ENCODE assay signal across 23 cellular contexts in the genomic region with DNA sequence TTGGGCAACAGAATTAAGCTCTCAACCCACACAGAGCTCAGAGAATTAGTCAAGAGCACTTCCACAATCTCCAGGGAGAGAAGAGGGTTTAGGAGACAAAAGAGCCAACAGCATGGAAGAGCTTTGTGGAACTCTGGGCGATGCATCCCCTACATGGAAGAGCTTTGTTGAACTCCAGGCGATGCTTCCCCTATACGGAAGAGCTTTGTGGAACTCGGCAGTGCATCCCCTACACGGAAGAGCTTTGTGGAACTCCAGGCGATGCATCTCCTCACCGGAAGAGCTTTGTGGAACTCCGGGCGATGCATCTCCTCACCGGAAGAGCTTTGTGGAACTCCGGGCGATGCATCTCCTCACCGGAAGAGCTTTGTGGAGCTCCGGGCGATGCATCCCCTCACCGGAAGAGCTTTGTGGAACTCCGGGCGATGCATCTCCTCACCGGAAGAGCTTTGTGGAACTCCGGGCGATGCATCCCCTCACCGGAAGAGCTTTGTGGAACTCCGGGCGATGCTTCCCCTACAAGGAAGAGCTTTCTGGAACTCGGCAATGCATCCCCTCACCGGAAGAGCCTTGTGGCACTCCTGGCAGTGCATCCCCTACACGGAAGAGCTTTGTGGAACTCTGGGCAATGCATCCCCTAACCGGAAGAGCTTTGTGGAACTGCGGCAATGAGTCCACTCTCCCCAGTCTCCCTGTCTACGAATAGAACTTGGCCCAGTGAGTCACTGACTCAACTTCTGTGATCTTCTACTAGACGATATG.
"Had no signal": no experiment of that assay in that cellular context is flagged by ENCODE, and none has a peak within 500 bp of the region (broad histone marks: within the 10 kb centered on the region; RNA-seq: fewer than 3 reads in every experiment).

No MANE protein-coding gene starts in this region.

- H3K27me3 ChIP-seq: right atrium auricular region, stomach had no signal

- DNase-seq: cortex of kidney; dorsolateral prefrontal cortex; effector CD8-positive, alpha-beta T cell; foreskin melanocyte; heart left ventricle; hippocampal formation; left colon; left ventricle myocardium superior; mesenchymal stem cell; naive B cell; posterior cingulate gyrus; sigmoid colon; stimulated activated CD4-positive, alpha-beta T cell treated with anti-CD3 and anti-CD28 coated beads, Interleukin-2, amount 100 ng/mL, for 24 hours; stimulated activated CD4-positive, alpha-beta T cell treated with anti-CD3 and anti-CD28 coated beads, Interleukin-4, amount 100 ng/mL, for 4 hours; stimulated activated naive CD4-positive, alpha-beta T cell; stomach; substantia nigra; trophoblast cell had no signal

- H3K36me3 ChIP-seq: heart left ventricle, neutrophil, right atrium auricular region, sigmoid colon, stomach had no signal

- H3K9me3 ChIP-seq: heart left ventricle, neutrophil, right atrium auricular region, sigmoid colon, stomach had no signal

- ATAC-seq: heart left ventricle, left colon, left ventricle myocardium superior had no signal

- H3K9me3 Mint-ChIP-seq: nephron had no signal

- H3K4me3 ChIP-seq: dorsolateral prefrontal cortex, heart left ventricle, lung, right atrium auricular region, sigmoid colon, skin epidermis, stomach had no signal

- H3K4me1 ChIP-seq: heart left ventricle, right atrium auricular region, sigmoid colon had no signal

- H3K36me3 Mint-ChIP-seq: naive B cell had no signal

- H3K27ac ChIP-seq: dorsolateral prefrontal cortex, heart left ventricle, neutrophil, right atrium auricular region, sigmoid colon, skin epidermis, stomach had no signal

- H3K4me3 Mint-ChIP-seq: naive B cell, nephron had no signal
